ENCODE assay signal across 1 cellular context in genomic region chr9:6412572-6413364, GRCh38.
TF ChIP-seq lines count a peak whose summit lies in the region.

A gene with protein sequence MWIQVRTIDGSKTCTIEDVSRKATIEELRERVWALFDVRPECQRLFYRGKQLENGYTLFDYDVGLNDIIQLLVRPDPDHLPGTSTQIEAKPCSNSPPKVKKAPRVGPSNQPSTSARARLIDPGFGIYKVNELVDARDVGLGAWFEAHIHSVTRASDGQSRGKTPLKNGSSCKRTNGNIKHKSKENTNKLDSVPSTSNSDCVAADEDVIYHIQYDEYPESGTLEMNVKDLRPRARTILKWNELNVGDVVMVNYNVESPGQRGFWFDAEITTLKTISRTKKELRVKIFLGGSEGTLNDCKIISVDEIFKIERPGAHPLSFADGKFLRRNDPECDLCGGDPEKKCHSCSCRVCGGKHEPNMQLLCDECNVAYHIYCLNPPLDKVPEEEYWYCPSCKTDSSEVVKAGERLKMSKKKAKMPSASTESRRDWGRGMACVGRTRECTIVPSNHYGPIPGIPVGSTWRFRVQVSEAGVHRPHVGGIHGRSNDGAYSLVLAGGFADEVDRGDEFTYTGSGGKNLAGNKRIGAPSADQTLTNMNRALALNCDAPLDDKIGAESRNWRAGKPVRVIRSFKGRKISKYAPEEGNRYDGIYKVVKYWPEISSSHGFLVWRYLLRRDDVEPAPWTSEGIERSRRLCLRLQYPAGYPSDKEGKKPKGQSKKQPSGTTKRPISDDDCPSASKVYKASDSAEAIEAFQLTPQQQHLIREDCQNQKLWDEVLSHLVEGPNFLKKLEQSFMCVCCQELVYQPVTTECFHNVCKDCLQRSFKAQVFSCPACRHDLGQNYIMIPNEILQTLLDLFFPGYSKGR (plus strand): TSS chr9:6413199. CDS start chr9:6413491, 292 bp downstream.

TF ChIP-seq in HepG2, 621 proteins besides CTCF, POLR2A, EP300 and RAD21 (continued from another document and continues in another):
- TF ChIP-seq ONECUT2 (CRISPR knock-in tag; IDR thresholded peaks at IDR 0.05) (no peak), ZNF484 (CRISPR knock-in tag; IDR thresholded peaks at IDR 0.05; ENCODE audit: borderline replicate concordance, low read depth) (no peak), ZNF646 (CRISPR knock-in tag; IDR thresholded peaks at IDR 0.05) (no peak), HDAC1 (CRISPR knock-in tag; IDR thresholded peaks at IDR 0.05) (peak; percentile 80), PHF5A (CRISPR knock-in tag; IDR thresholded peaks at IDR 0.05; ENCODE audit: low read depth, unreplicated experiment) (peak; percentile 28), ZNF567 (CRISPR knock-in tag; IDR thresholded peaks at IDR 0.05; ENCODE audit: borderline replicate concordance) (no peak), ZBTB8A (CRISPR knock-in tag; IDR thresholded peaks at IDR 0.05; ENCODE audit: borderline replicate concordance, low read depth) (no peak), ZNF761 (CRISPR knock-in tag; conservative IDR thresholded peaks at IDR 0.05) (no peak), CSRNP2 (CRISPR knock-in tag; conservative IDR thresholded peaks at IDR 0.05; ENCODE audit: low read depth) (no peak), FOXK2 (IDR thresholded peaks at IDR 0.05) (peak; percentile 79), KDM1A (CRISPR knock-in tag; IDR thresholded peaks at IDR 0.05) (no peak), ZNF160 (CRISPR knock-in tag; IDR thresholded peaks at IDR 0.05) (peak; percentile 47; the same call in 1 of the 2 replicates), NONO (IDR thresholded peaks at IDR 0.05) (no peak), NONO (CRISPR knock-in tag; conservative IDR thresholded peaks at IDR 0.05) (no peak; the same call in 1 of the 2 replicates)
- TF ChIP-seq, protein P1, sequence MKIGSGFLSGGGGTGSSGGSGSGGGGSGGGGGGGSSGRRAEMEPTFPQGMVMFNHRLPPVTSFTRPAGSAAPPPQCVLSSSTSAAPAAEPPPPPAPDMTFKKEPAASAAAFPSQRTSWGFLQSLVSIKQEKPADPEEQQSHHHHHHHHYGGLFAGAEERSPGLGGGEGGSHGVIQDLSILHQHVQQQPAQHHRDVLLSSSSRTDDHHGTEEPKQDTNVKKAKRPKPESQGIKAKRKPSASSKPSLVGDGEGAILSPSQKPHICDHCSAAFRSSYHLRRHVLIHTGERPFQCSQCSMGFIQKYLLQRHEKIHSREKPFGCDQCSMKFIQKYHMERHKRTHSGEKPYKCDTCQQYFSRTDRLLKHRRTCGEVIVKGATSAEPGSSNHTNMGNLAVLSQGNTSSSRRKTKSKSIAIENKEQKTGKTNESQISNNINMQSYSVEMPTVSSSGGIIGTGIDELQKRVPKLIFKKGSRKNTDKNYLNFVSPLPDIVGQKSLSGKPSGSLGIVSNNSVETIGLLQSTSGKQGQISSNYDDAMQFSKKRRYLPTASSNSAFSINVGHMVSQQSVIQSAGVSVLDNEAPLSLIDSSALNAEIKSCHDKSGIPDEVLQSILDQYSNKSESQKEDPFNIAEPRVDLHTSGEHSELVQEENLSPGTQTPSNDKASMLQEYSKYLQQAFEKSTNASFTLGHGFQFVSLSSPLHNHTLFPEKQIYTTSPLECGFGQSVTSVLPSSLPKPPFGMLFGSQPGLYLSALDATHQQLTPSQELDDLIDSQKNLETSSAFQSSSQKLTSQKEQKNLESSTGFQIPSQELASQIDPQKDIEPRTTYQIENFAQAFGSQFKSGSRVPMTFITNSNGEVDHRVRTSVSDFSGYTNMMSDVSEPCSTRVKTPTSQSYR (CRISPR knock-in tag; IDR thresholded peaks at IDR 0.05; ENCODE audit: borderline replicate concordance): no peak
- TF ChIP-seq, protein P2, sequence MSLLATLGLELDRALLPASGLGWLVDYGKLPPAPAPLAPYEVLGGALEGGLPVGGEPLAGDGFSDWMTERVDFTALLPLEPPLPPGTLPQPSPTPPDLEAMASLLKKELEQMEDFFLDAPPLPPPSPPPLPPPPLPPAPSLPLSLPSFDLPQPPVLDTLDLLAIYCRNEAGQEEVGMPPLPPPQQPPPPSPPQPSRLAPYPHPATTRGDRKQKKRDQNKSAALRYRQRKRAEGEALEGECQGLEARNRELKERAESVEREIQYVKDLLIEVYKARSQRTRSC (CRISPR knock-in tag; IDR thresholded peaks at IDR 0.05; ENCODE audit: low read depth): no peak
- TF ChIP-seq, protein P3, sequence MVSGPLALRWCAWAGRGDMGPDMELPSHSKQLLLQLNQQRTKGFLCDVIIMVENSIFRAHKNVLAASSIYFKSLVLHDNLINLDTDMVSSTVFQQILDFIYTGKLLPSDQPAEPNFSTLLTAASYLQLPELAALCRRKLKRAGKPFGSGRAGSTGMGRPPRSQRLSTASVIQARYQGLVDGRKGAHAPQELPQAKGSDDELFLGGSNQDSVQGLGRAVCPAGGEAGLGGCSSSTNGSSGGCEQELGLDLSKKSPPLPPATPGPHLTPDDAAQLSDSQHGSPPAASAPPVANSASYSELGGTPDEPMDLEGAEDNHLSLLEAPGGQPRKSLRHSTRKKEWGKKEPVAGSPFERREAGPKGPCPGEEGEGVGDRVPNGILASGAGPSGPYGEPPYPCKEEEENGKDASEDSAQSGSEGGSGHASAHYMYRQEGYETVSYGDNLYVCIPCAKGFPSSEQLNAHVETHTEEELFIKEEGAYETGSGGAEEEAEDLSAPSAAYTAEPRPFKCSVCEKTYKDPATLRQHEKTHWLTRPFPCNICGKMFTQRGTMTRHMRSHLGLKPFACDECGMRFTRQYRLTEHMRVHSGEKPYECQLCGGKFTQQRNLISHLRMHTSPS (CRISPR knock-in tag; IDR thresholded peaks at IDR 0.05; ENCODE audit: low read depth): no peak
- TF ChIP-seq, protein P4, sequence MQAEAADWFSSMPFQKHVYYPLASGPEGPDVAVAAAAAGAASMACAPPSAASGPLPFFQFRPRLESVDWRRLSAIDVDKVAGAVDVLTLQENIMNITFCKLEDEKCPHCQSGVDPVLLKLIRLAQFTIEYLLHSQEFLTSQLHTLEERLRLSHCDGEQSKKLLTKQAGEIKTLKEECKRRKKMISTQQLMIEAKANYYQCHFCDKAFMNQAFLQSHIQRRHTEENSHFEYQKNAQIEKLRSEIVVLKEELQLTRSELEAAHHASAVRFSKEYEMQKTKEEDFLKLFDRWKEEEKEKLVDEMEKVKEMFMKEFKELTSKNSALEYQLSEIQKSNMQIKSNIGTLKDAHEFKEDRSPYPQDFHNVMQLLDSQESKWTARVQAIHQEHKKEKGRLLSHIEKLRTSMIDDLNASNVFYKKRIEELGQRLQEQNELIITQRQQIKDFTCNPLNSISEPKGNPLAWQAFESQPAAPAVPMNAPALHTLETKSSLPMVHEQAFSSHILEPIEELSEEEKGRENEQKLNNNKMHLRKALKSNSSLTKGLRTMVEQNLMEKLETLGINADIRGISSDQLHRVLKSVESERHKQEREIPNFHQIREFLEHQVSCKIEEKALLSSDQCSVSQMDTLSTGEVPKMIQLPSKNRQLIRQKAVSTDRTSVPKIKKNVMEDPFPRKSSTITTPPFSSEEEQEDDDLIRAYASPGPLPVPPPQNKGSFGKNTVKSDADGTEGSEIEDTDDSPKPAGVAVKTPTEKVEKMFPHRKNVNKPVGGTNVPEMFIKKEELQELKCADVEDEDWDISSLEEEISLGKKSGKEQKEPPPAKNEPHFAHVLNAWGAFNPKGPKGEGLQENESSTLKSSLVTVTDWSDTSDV (CRISPR knock-in tag; IDR thresholded peaks at IDR 0.05): no peak
- TF ChIP-seq, protein P5, sequence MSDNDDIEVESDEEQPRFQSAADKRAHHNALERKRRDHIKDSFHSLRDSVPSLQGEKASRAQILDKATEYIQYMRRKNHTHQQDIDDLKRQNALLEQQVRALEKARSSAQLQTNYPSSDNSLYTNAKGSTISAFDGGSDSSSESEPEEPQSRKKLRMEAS (IDR thresholded peaks at IDR 0.05): peak; percentile 81
- TF ChIP-seq, protein P6, sequence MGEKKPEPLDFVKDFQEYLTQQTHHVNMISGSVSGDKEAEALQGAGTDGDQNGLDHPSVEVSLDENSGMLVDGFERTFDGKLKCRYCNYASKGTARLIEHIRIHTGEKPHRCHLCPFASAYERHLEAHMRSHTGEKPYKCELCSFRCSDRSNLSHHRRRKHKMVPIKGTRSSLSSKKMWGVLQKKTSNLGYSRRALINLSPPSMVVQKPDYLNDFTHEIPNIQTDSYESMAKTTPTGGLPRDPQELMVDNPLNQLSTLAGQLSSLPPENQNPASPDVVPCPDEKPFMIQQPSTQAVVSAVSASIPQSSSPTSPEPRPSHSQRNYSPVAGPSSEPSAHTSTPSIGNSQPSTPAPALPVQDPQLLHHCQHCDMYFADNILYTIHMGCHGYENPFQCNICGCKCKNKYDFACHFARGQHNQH (CRISPR knock-in tag; IDR thresholded peaks at IDR 0.05): peak; percentile 29; the same call in 1 of the 2 replicates
- TF ChIP-seq, protein P7, sequence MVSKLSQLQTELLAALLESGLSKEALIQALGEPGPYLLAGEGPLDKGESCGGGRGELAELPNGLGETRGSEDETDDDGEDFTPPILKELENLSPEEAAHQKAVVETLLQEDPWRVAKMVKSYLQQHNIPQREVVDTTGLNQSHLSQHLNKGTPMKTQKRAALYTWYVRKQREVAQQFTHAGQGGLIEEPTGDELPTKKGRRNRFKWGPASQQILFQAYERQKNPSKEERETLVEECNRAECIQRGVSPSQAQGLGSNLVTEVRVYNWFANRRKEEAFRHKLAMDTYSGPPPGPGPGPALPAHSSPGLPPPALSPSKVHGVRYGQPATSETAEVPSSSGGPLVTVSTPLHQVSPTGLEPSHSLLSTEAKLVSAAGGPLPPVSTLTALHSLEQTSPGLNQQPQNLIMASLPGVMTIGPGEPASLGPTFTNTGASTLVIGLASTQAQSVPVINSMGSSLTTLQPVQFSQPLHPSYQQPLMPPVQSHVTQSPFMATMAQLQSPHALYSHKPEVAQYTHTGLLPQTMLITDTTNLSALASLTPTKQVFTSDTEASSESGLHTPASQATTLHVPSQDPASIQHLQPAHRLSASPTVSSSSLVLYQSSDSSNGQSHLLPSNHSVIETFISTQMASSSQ (IDR thresholded peaks at IDR 0.05; ENCODE audit: low read depth): no peak
- TF ChIP-seq, protein P7 (CRISPR knock-in tag; IDR thresholded peaks at IDR 0.05; ENCODE audit: borderline replicate concordance): no peak; the same call in 1 of the 2 replicates
- TF ChIP-seq, protein P8, sequence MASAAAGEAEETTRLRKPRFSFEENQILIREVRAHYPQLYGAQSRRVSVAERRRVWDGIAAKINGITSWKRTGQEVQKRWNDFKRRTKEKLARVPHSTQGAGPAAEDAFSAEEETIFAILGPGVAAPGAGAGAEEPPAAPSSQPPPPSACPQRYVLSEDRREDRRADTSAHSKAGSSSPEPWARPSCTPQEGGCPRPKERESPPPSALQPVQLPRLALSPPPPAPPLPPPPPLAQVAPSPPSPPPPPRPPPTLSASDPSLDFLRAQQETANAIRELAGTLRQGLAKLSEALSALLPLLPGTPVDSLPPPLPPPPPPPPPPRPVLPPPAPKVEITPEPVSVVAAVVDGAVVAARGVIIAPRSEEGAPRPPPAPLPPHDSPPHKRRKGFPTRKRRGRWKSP (CRISPR knock-in tag; IDR thresholded peaks at IDR 0.05): no peak
